ENCODE assay signal across 10 cellular contexts in the genomic region with DNA sequence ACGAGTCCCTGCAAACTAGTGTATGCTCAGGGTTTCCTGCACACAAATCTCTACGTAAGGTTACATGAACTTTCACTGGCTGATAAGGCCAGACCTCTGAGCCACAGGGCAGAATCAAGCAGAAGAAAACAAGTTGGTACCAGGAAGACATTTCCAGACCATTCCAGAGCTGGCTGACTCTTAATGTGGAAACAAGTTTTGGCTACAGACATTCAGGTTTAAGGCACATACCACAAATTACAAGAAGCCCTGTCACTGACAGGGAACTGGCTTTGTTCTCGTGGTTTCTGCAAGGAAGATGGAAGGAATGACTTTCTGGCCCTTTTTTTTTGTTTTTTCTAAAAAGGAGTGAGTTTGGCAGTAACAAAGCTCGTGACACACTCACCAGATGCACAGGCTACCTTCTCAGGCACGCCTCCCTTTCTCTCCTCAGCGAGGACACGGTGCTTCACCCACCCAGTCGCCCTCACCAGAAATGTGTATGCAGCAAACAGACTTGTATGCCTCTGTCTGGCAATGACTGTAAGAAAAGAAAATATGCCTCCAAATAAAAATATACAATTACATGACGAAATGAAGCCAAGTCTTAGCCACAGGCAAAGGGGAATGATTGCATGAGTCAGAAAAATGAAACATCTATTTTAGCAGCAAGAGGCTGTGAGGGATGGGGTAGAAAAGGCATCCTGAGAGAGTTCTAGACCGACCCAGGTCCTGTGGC. TPM values are rescaled to one million over a fixed set of nuclear protein-coding genes. Genes with fewer than 3 reads are reported as not detected.
A peak's percentile ranks its signal among the peaks of the same experiment; 100 is the strongest.
DNase-seq lines count a peak whose midpoint lies in the region; ATAC-seq lines count a peak whose summit lies in the region.
"Had no signal": no experiment of that assay in that cellular context is flagged by ENCODE, and none has a peak within 500 bp of the region (broad histone marks: within the 10 kb centered on the region; RNA-seq: fewer than 3 reads in every experiment).

No MANE protein-coding gene starts in this region.

- no peaks in the 10 kb centered on the region for H3K27me3 ChIP-seq in CD8-positive, alpha-beta memory T cell (ENCODE audit: insufficient read depth, low read length, poor library complexity, severe bottlenecking)

- intact Hi-C loops in activated T-helper 2 cell treated with anti-CD3 and anti-CD28 coated beads, Interferon-gamma antibody, Interleukin-2, Interleukin-4, amounts not matched to agents 10 μg/mL and 5 μg/mL and 100 μg/mL, durations not matched to agents 14 hours and 24 hours and 36 hours (cut with micrococcal nuclease): loop anchor here (5.0 kb wide), 1 partner anchor 52 kb away; a partner anchor contains a TSS

- H3K4me1 Mint-ChIP-seq in activated T-helper 2 cell treated with anti-CD3 and anti-CD28 coated beads, Interferon-gamma antibody, Interleukin-2, Interleukin-4, amounts not matched to agents 10 μg/mL and 5 μg/mL and 100 μg/mL, durations not matched to agents 14 hours and 24 hours and 36 hours (ENCODE audit: low read depth): peaks cover 17% of the 10 kb centered on the region
- no peaks in the 10 kb centered on the region for H3K4me1 Mint-ChIP-seq in CD8-positive, alpha-beta memory T cell

- peak overlapping the region; percentile 66 for H3K27ac Mint-ChIP-seq in activated T-helper 2 cell treated with anti-CD3 and anti-CD28 coated beads, Interferon-gamma antibody, Interleukin-2, Interleukin-4, amounts not matched to agents 10 μg/mL and 5 μg/mL and 100 μg/mL, durations not matched to agents 14 hours and 24 hours and 36 hours
- peak overlapping the region in 4 of 8 donors; percentile 10 to 87 (median 27) for H3K27ac Mint-ChIP-seq in CD8-positive, alpha-beta memory T cell
- H3K27ac Mint-ChIP-seq: progenitor cell of endocrine pancreas had no signal

- CTCF ChIA-PET in CD8-positive, alpha-beta memory T cell (lab: Charles Lee): interaction anchor here (2.7 kb wide), 1 partner anchor 12 kb away, joined by 12 read pairs; no protein-coding TSS in a partner anchor

- peak; percentile 18 for DNase-seq in GDM1 (lab: John Stamatoyannopoulos, UW)
- DNase-seq in activated T-helper 2 cell treated with anti-CD3 and anti-CD28 coated beads, Interferon-gamma antibody, Interleukin-2, Interleukin-4, amounts not matched to agents 10 μg/mL and 5 μg/mL and 100 μg/mL, durations not matched to agents 14 hours and 24 hours and 36 hours (ENCODE audit: low spot score): no peak
- peak; percentile 79 for DNase-seq in fibroblast of the conjunctiva (ENCODE audit: low read depth)
- DNase-seq in NCI-H69 (lab: John Stamatoyannopoulos, UW): no peak
- no peak for DNase-seq in CD8-positive, alpha-beta memory T cell
- no peak for DNase-seq in NCI-H2227 (lab: John Stamatoyannopoulos, UW; ENCODE audit: unreplicated experiment)

- H3K4me3 ChIP-seq in skin epidermis: no peak overlapping the region
- no peak overlapping the region for H3K4me3 ChIP-seq in CD8-positive, alpha-beta memory T cell (ENCODE audit: low read length)

- no peak overlapping the region for H3K4me3 Mint-ChIP-seq in activated T-helper 2 cell treated with anti-CD3 and anti-CD28 coated beads, Interferon-gamma antibody, Interleukin-2, Interleukin-4, amounts not matched to agents 10 μg/mL and 5 μg/mL and 100 μg/mL, durations not matched to agents 14 hours and 24 hours and 36 hours (ENCODE audit: low read depth)
- H3K4me3 Mint-ChIP-seq in CD8-positive, alpha-beta memory T cell: no peak overlapping the region

- no peaks in the 10 kb centered on the region for H3K9me3 Mint-ChIP-seq in activated T-helper 2 cell treated with anti-CD3 and anti-CD28 coated beads, Interferon-gamma antibody, Interleukin-2, Interleukin-4, amounts not matched to agents 10 μg/mL and 5 μg/mL and 100 μg/mL, durations not matched to agents 14 hours and 24 hours and 36 hours
- H3K9me3 Mint-ChIP-seq in CD8-positive, alpha-beta memory T cell: peaks cover 0 to 6% (median 0%) of the 10 kb centered on the region in 5 donors

- no peaks in the 10 kb centered on the region for H3K27me3 Mint-ChIP-seq in activated T-helper 2 cell treated with anti-CD3 and anti-CD28 coated beads, Interferon-gamma antibody, Interleukin-2, Interleukin-4, amounts not matched to agents 10 μg/mL and 5 μg/mL and 100 μg/mL, durations not matched to agents 14 hours and 24 hours and 36 hours (ENCODE audit: low read depth)
- H3K27me3 Mint-ChIP-seq in CD8-positive, alpha-beta memory T cell: no peaks in the 10 kb centered on the region
- H3K27me3 Mint-ChIP-seq: progenitor cell of endocrine pancreas had no signal

- H3K36me3 ChIP-seq in CD8-positive, alpha-beta memory T cell (ENCODE audit: insufficient read depth, low read length): peaks cover 70% of the 10 kb centered on the region

- H3K4me1 ChIP-seq in CD8-positive, alpha-beta memory T cell (ENCODE audit: insufficient read depth, low read length): no peaks in the 10 kb centered on the region

- no peak for ATAC-seq in HG03354 (IDR thresholded peaks at IDR 0.05; ENCODE audit: poor library complexity, severe bottlenecking, unreplicated experiment)

- H3K36me3 Mint-ChIP-seq in activated T-helper 2 cell treated with anti-CD3 and anti-CD28 coated beads, Interferon-gamma antibody, Interleukin-2, Interleukin-4, amounts not matched to agents 10 μg/mL and 5 μg/mL and 100 μg/mL, durations not matched to agents 14 hours and 24 hours and 36 hours (ENCODE audit: low read depth): peaks cover 92% of the 10 kb centered on the region
- peaks cover 11 to 98% (median 43%) of the 10 kb centered on the region in 3 donors for H3K36me3 Mint-ChIP-seq in CD8-positive, alpha-beta memory T cell

- H3K9me3 ChIP-seq in CD8-positive, alpha-beta memory T cell (ENCODE audit: low read length): no peaks in the 10 kb centered on the region

- peak overlapping the region in 18 of 21 experiments; percentile 20 to 87 (median 68) for H3K27ac ChIP-seq in skin epidermis
- H3K27ac ChIP-seq in CD8-positive, alpha-beta memory T cell (ENCODE audit: low read depth, low read length): no peak overlapping the region
- H3K27ac ChIP-seq: VCaP had no signal

- POLR2A ChIA-PET in CD8-positive, alpha-beta memory T cell (lab: Charles Lee): no interaction called here

RNA-seq across cellular contexts. Expression of a gene that starts 22.6 kb away (rescaled TPM):
- total RNA-seq in activated T-helper 2 cell treated with anti-CD3 and anti-CD28 coated beads, Interferon-gamma antibody, Interleukin-2, Interleukin-4, amounts not matched to agents 10 μg/mL and 5 μg/mL and 100 μg/mL, durations not matched to agents 14 hours and 24 hours and 36 hours: not detected in 2 replicates
- not detected for total RNA-seq in CD8-positive, alpha-beta memory T cell
- not detected for polyA plus RNA-seq in CD8-positive, alpha-beta memory T cell

RNA-seq across cellular contexts. Expression of a gene that starts 50.2 kb away (rescaled TPM):
- total RNA-seq in activated T-helper 2 cell treated with anti-CD3 and anti-CD28 coated beads, Interferon-gamma antibody, Interleukin-2, Interleukin-4, amounts not matched to agents 10 μg/mL and 5 μg/mL and 100 μg/mL, durations not matched to agents 14 hours and 24 hours and 36 hours: 251 and 264 TPM in 2 replicates
- total RNA-seq in CD8-positive, alpha-beta memory T cell: 100 to 1,000 TPM; 211 to 217 TPM
- 292 TPM for polyA plus RNA-seq in CD8-positive, alpha-beta memory T cell

Comparison
In these comparisons a context has a peak if more than half of its experiments do, and no peak if none do; other contexts are left out.
1. DNase-seq: peak in GDM1 (single experiment) and fibroblast of the conjunctiva (single experiment); none in activated T-helper 2 cell treated with anti-CD3 and anti-CD28 coated beads, Interferon-gamma antibody, Interleukin-2, Interleukin-4, amounts not matched to agents 10 μg/mL and 5 μg/mL and 100 μg/mL, durations not matched to agents 14 hours and 24 hours and 36 hours (single experiment), NCI-H69 (single experiment), CD8-positive, alpha-beta memory T cell (0 of 5) and NCI-H2227 (single experiment).